In genomic region chr6:116511424-116512131, GRCh38 we compare ENCODE assay signal across 1 cellular context.
A peak's percentile ranks its signal among the peaks of the same experiment; 100 is the strongest.
TF ChIP-seq lines count a peak whose summit lies in the region.

A gene with protein sequence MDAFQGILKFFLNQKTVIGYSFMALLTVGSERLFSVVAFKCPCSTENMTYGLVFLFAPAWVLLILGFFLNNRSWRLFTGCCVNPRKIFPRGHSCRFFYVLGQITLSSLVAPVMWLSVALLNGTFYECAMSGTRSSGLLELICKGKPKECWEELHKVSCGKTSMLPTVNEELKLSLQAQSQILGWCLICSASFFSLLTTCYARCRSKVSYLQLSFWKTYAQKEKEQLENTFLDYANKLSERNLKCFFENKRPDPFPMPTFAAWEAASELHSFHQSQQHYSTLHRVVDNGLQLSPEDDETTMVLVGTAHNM (plus strand): TSS chr6:116511639. CDS start chr6:116511697, 58 bp downstream.

TF ChIP-seq in HEK293, 187 proteins besides CTCF, POLR2A, EP300 and RAD21 (continued from another document and continues in another):
- TF ChIP-seq, protein P1, sequence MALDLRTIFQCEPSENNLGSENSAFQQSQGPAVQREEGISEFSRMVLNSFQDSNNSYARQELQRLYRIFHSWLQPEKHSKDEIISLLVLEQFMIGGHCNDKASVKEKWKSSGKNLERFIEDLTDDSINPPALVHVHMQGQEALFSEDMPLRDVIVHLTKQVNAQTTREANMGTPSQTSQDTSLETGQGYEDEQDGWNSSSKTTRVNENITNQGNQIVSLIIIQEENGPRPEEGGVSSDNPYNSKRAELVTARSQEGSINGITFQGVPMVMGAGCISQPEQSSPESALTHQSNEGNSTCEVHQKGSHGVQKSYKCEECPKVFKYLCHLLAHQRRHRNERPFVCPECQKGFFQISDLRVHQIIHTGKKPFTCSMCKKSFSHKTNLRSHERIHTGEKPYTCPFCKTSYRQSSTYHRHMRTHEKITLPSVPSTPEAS (tag by site-specific recombination; IDR thresholded peaks at IDR 0.05), result no peak
- TF ChIP-seq SALL2 (tag by site-specific recombination; IDR thresholded peaks at IDR 0.05; ENCODE audit: borderline replicate concordance), result no peak
- TF ChIP-seq FEZF1 (tag by site-specific recombination; IDR thresholded peaks at IDR 0.05), result no peak
- no peak for TF ChIP-seq KLF8 (tag by site-specific recombination; IDR thresholded peaks at IDR 0.05)
- TF ChIP-seq, protein P2, sequence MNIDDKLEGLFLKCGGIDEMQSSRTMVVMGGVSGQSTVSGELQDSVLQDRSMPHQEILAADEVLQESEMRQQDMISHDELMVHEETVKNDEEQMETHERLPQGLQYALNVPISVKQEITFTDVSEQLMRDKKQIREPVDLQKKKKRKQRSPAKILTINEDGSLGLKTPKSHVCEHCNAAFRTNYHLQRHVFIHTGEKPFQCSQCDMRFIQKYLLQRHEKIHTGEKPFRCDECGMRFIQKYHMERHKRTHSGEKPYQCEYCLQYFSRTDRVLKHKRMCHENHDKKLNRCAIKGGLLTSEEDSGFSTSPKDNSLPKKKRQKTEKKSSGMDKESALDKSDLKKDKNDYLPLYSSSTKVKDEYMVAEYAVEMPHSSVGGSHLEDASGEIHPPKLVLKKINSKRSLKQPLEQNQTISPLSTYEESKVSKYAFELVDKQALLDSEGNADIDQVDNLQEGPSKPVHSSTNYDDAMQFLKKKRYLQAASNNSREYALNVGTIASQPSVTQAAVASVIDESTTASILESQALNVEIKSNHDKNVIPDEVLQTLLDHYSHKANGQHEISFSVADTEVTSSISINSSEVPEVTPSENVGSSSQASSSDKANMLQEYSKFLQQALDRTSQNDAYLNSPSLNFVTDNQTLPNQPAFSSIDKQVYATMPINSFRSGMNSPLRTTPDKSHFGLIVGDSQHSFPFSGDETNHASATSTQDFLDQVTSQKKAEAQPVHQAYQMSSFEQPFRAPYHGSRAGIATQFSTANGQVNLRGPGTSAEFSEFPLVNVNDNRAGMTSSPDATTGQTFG (tag by site-specific recombination; IDR thresholded peaks at IDR 0.05; ENCODE audit: borderline replicate concordance), result no peak
- TF ChIP-seq SP3 (tag by site-specific recombination; IDR thresholded peaks at IDR 0.05), result no peak
- no peak for TF ChIP-seq ZNF391 (tag by site-specific recombination; IDR thresholded peaks at IDR 0.05; ENCODE audit: borderline replicate concordance, low read depth)
- TF ChIP-seq, protein P3, sequence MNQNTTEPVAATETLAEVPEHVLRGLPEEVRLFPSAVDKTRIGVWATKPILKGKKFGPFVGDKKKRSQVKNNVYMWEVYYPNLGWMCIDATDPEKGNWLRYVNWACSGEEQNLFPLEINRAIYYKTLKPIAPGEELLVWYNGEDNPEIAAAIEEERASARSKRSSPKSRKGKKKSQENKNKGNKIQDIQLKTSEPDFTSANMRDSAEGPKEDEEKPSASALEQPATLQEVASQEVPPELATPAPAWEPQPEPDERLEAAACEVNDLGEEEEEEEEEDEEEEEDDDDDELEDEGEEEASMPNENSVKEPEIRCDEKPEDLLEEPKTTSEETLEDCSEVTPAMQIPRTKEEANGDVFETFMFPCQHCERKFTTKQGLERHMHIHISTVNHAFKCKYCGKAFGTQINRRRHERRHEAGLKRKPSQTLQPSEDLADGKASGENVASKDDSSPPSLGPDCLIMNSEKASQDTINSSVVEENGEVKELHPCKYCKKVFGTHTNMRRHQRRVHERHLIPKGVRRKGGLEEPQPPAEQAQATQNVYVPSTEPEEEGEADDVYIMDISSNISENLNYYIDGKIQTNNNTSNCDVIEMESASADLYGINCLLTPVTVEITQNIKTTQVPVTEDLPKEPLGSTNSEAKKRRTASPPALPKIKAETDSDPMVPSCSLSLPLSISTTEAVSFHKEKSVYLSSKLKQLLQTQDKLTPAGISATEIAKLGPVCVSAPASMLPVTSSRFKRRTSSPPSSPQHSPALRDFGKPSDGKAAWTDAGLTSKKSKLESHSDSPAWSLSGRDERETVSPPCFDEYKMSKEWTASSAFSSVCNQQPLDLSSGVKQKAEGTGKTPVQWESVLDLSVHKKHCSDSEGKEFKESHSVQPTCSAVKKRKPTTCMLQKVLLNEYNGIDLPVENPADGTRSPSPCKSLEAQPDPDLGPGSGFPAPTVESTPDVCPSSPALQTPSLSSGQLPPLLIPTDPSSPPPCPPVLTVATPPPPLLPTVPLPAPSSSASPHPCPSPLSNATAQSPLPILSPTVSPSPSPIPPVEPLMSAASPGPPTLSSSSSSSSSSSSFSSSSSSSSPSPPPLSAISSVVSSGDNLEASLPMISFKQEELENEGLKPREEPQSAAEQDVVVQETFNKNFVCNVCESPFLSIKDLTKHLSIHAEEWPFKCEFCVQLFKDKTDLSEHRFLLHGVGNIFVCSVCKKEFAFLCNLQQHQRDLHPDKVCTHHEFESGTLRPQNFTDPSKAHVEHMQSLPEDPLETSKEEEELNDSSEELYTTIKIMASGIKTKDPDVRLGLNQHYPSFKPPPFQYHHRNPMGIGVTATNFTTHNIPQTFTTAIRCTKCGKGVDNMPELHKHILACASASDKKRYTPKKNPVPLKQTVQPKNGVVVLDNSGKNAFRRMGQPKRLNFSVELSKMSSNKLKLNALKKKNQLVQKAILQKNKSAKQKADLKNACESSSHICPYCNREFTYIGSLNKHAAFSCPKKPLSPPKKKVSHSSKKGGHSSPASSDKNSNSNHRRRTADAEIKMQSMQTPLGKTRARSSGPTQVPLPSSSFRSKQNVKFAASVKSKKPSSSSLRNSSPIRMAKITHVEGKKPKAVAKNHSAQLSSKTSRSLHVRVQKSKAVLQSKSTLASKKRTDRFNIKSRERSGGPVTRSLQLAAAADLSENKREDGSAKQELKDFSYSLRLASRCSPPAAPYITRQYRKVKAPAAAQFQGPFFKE (tag by site-specific recombination; IDR thresholded peaks at IDR 0.05; ENCODE audit: borderline replicate concordance), result no peak
- TF ChIP-seq, protein P4, sequence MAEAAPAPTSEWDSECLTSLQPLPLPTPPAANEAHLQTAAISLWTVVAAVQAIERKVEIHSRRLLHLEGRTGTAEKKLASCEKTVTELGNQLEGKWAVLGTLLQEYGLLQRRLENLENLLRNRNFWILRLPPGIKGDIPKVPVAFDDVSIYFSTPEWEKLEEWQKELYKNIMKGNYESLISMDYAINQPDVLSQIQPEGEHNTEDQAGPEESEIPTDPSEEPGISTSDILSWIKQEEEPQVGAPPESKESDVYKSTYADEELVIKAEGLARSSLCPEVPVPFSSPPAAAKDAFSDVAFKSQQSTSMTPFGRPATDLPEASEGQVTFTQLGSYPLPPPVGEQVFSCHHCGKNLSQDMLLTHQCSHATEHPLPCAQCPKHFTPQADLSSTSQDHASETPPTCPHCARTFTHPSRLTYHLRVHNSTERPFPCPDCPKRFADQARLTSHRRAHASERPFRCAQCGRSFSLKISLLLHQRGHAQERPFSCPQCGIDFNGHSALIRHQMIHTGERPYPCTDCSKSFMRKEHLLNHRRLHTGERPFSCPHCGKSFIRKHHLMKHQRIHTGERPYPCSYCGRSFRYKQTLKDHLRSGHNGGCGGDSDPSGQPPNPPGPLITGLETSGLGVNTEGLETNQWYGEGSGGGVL (tag by site-specific recombination; IDR thresholded peaks at IDR 0.05), result no peak
- no peak for TF ChIP-seq ZBTB21 (tag by site-specific recombination; IDR thresholded peaks at IDR 0.05)
- no peak for TF ChIP-seq ZNF274 (IDR thresholded peaks at IDR 0.05; ENCODE audit: low read length)
- no peak for TF ChIP-seq ZNF274 (tag by site-specific recombination; IDR thresholded peaks at IDR 0.05; ENCODE audit: borderline replicate concordance)
- TF ChIP-seq ZNF792 (tag by site-specific recombination; IDR thresholded peaks at IDR 0.05), result no peak
- TF ChIP-seq ZFHX2 (tag by site-specific recombination; conservative IDR thresholded peaks at IDR 0.05), result no peak
- TF ChIP-seq PATZ1 (tag by site-specific recombination; IDR thresholded peaks at IDR 0.05), result no peak
- no peak for TF ChIP-seq ZNF292 (tag by site-specific recombination; IDR thresholded peaks at IDR 0.05; ENCODE audit: borderline replicate concordance, low read depth)
- no peak for TF ChIP-seq OVOL3 (tag by site-specific recombination; IDR thresholded peaks at IDR 0.05)
- TF ChIP-seq ZNF157 (tag by site-specific recombination; IDR thresholded peaks at IDR 0.05), result no peak
- TF ChIP-seq ZIC2 (tag by site-specific recombination; IDR thresholded peaks at IDR 0.05), result no peak
- no peak for TF ChIP-seq SCRT2 (tag by site-specific recombination; IDR thresholded peaks at IDR 0.05)
- TF ChIP-seq ZNF530 (tag by site-specific recombination; IDR thresholded peaks at IDR 0.05; ENCODE audit: low read depth), result no peak
- no peak for TF ChIP-seq KLF1 (tag by site-specific recombination; IDR thresholded peaks at IDR 0.05)
- TF ChIP-seq ZNF280C (tag by site-specific recombination; IDR thresholded peaks at IDR 0.05), result no peak
- TF ChIP-seq ZBTB17 (tag by site-specific recombination; IDR thresholded peaks at IDR 0.05), result peak; percentile 79
- no peak for TF ChIP-seq ZNF114 (tag by site-specific recombination; IDR thresholded peaks at IDR 0.05)
- TF ChIP-seq BCL11A (tag by site-specific recombination; IDR thresholded peaks at IDR 0.05; ENCODE audit: low read depth), result no peak
- no peak for TF ChIP-seq ZBTB48 (tag by site-specific recombination; IDR thresholded peaks at IDR 0.05)
- TF ChIP-seq ZNF426 (tag by site-specific recombination; IDR thresholded peaks at IDR 0.05), result no peak
- TF ChIP-seq KLF9 (tag by site-specific recombination; IDR thresholded peaks at IDR 0.05; ENCODE audit: low read depth), result no peak
- no peak for TF ChIP-seq ZNF544 (tag by site-specific recombination; IDR thresholded peaks at IDR 0.05)
- TF ChIP-seq ZNF174 (tag by site-specific recombination; IDR thresholded peaks at IDR 0.05), result no peak
- TF ChIP-seq, protein P5, sequence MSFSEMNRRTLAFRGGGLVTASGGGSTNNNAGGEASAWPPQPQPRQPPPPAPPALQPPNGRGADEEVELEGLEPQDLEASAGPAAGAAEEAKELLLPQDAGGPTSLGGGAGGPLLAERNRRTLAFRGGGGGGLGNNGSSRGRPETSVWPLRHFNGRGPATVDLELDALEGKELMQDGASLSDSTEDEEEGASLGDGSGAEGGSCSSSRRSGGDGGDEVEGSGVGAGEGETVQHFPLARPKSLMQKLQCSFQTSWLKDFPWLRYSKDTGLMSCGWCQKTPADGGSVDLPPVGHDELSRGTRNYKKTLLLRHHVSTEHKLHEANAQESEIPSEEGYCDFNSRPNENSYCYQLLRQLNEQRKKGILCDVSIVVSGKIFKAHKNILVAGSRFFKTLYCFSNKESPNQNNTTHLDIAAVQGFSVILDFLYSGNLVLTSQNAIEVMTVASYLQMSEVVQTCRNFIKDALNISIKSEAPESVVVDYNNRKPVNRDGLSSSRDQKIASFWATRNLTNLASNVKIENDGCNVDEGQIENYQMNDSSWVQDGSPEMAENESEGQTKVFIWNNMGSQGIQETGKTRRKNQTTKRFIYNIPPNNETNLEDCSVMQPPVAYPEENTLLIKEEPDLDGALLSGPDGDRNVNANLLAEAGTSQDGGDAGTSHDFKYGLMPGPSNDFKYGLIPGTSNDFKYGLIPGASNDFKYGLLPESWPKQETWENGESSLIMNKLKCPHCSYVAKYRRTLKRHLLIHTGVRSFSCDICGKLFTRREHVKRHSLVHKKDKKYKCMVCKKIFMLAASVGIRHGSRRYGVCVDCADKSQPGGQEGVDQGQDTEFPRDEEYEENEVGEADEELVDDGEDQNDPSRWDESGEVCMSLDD (tag by site-specific recombination; IDR thresholded peaks at IDR 0.05), result no peak
- no peak for TF ChIP-seq ZNF311 (tag by site-specific recombination; IDR thresholded peaks at IDR 0.05; ENCODE audit: borderline replicate concordance)
- TF ChIP-seq ZNF785 (tag by site-specific recombination; IDR thresholded peaks at IDR 0.05), result 0 out of 2 replicates have a peak, but pooled peaks have one; percentile 35
- TF ChIP-seq ZNF184 (tag by site-specific recombination; IDR thresholded peaks at IDR 0.05), result no peak
- peak; percentile 36; the same call in 1 of the 2 replicates for TF ChIP-seq ZEB2 (tag by site-specific recombination; IDR thresholded peaks at IDR 0.05)
- no peak for TF ChIP-seq ZNF37A (tag by site-specific recombination; IDR thresholded peaks at IDR 0.05)
- TF ChIP-seq, protein P6, sequence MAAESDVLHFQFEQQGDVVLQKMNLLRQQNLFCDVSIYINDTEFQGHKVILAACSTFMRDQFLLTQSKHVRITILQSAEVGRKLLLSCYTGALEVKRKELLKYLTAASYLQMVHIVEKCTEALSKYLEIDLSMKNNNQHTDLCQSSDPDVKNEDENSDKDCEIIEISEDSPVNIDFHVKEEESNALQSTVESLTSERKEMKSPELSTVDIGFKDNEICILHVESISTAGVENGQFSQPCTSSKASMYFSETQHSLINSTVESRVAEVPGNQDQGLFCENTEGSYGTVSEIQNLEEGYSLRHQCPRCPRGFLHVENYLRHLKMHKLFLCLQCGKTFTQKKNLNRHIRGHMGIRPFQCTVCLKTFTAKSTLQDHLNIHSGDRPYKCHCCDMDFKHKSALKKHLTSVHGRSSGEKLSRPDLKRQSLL (tag by site-specific recombination; IDR thresholded peaks at IDR 0.05), result no peak
